Comparison of ENCODE assay signal across 1 cellular context in the genomic region with DNA sequence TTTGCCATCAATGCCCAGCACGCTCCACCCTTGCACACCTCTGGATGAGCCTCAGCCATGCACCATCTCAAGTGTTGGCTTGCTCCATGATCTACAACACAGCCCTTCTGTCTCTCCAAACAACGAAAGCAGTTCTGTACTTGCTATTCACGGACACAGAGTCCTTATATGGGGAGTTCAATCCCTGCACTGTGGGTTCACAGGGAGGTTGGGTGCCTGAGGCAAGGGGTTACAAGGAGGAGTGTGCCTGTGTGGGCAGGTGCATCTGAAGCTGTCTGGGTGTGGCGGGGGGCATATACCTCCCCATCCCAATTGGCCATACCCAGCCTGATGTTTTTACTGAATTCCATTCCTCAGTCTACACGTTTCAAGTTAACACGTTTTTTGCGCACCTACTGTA.
TF ChIP-seq lines count a peak whose summit lies in the region.

No MANE protein-coding gene starts in this region.

TF ChIP-seq in GM23338, 12 proteins besides CTCF, POLR2A, EP300 and RAD21:
- TF ChIP-seq, protein P1, sequence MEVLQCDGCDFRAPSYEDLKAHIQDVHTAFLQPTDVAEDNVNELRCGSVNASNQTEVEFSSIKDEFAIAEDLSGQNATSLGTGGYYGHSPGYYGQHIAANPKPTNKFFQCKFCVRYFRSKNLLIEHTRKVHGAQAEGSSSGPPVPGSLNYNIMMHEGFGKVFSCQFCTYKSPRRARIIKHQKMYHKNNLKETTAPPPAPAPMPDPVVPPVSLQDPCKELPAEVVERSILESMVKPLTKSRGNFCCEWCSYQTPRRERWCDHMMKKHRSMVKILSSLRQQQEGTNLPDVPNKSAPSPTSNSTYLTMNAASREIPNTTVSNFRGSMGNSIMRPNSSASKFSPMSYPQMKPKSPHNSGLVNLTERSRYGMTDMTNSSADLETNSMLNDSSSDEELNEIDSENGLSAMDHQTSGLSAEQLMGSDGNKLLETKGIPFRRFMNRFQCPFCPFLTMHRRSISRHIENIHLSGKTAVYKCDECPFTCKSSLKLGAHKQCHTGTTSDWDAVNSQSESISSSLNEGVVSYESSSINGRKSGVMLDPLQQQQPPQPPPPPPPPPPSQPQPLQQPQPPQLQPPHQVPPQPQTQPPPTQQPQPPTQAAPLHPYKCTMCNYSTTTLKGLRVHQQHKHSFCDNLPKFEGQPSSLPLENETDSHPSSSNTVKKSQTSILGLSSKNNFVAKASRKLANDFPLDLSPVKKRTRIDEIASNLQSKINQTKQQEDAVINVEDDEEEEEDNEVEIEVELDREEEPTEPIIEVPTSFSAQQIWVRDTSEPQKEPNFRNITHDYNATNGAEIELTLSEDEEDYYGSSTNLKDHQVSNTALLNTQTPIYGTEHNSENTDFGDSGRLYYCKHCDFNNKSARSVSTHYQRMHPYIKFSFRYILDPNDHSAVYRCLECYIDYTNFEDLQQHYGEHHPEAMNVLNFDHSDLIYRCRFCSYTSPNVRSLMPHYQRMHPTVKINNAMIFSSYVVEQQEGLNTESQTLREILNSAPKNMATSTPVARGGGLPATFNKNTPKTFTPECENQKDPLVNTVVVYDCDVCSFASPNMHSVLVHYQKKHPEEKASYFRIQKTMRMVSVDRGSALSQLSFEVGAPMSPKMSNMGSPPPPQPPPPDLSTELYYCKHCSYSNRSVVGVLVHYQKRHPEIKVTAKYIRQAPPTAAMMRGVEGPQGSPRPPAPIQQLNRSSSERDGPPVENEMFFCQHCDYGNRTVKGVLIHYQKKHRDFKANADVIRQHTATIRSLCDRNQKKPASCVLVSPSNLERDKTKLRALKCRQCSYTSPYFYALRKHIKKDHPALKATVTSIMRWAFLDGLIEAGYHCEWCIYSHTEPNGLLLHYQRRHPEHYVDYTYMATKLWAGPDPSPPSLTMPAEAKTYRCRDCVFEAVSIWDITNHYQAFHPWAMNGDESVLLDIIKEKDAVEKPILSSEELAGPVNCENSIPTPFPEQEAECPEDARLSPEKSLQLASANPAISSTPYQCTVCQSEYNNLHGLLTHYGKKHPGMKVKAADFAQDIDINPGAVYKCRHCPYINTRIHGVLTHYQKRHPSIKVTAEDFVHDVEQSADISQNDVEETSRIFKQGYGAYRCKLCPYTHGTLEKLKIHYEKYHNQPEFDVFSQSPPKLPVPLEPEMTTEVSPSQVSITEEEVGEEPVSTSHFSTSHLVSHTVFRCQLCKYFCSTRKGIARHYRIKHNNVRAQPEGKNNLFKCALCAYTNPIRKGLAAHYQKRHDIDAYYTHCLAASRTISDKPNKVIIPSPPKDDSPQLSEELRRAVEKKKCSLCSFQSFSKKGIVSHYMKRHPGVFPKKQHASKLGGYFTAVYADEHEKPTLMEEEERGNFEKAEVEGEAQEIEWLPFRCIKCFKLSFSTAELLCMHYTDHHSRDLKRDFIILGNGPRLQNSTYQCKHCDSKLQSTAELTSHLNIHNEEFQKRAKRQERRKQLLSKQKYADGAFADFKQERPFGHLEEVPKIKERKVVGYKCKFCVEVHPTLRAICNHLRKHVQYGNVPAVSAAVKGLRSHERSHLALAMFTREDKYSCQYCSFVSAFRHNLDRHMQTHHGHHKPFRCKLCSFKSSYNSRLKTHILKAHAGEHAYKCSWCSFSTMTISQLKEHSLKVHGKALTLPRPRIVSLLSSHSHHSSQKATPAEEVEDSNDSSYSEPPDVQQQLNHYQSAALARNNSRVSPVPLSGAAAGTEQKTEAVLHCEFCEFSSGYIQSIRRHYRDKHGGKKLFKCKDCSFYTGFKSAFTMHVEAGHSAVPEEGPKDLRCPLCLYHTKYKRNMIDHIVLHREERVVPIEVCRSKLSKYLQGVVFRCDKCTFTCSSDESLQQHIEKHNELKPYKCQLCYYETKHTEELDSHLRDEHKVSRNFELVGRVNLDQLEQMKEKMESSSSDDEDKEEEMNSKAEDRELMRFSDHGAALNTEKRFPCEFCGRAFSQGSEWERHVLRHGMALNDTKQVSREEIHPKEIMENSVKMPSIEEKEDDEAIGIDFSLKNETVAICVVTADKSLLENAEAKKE (CRISPR knock-in tag; IDR thresholded peaks at IDR 0.05): no peak
- TF ChIP-seq NANOG (IDR thresholded peaks at IDR 0.05; ENCODE audit: borderline replicate concordance) (no peak), JUNB (IDR thresholded peaks at IDR 0.05; ENCODE audit: unreplicated experiment) (no peak), ZNF331 (CRISPR knock-in tag; IDR thresholded peaks at IDR 0.05; ENCODE audit: low read depth) (no peak), STAT1 (IDR thresholded peaks at IDR 0.05; ENCODE audit: unreplicated experiment) (no peak), POLR2AphosphoS5 (IDR thresholded peaks at IDR 0.05; ENCODE audit: low read depth) (no peak), ZNF114 (CRISPR knock-in tag; IDR thresholded peaks at IDR 0.05) (no peak)
- TF ChIP-seq, protein P2, sequence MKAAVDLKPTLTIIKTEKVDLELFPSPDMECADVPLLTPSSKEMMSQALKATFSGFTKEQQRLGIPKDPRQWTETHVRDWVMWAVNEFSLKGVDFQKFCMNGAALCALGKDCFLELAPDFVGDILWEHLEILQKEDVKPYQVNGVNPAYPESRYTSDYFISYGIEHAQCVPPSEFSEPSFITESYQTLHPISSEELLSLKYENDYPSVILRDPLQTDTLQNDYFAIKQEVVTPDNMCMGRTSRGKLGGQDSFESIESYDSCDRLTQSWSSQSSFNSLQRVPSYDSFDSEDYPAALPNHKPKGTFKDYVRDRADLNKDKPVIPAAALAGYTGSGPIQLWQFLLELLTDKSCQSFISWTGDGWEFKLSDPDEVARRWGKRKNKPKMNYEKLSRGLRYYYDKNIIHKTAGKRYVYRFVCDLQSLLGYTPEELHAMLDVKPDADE (IDR thresholded peaks at IDR 0.05): no peak
TF ChIP-seq in GM23338: peak in this region for 0.
